ENCODE assay signal across 8 cellular contexts in genomic region chr16:11736903-11737302, GRCh38.
"Had no signal": no experiment of that assay in that cellular context is flagged by ENCODE, and none has a peak within 500 bp of the region (broad histone marks: within the 10 kb centered on the region; RNA-seq: fewer than 3 reads in every experiment).

No MANE protein-coding gene starts in this region.

- ATAC-seq: activated CD8-positive, alpha-beta T cell treated with anti-CD3 and anti-CD28 coated beads for 36 hours had no signal

- H3K27ac ChIP-seq: skin epidermis, tibial artery had no signal

- H3K9me3 Mint-ChIP-seq: activated CD8-positive, alpha-beta T cell treated with anti-CD3 and anti-CD28 coated beads for 36 hours; naive B cell had no signal

- H3K4me3 ChIP-seq: right atrium auricular region, skin epidermis, tibial artery had no signal

- H3K9me3 ChIP-seq: right atrium auricular region, tibial artery had no signal

- H3K4me3 Mint-ChIP-seq: activated CD8-positive, alpha-beta T cell treated with anti-CD3 and anti-CD28 coated beads for 36 hours; activated naive CD8-positive, alpha-beta T cell had no signal

- DNase-seq: activated CD8-positive, alpha-beta T cell treated with anti-CD3 and anti-CD28 coated beads for 36 hours; kidney glomerular epithelial cell; naive B cell; T-helper 9 cell; tibial artery had no signal

- H3K27ac Mint-ChIP-seq: activated CD8-positive, alpha-beta T cell treated with anti-CD3 and anti-CD28 coated beads for 36 hours; activated naive CD8-positive, alpha-beta T cell had no signal

- H3K27me3 Mint-ChIP-seq: activated CD8-positive, alpha-beta T cell treated with anti-CD3 and anti-CD28 coated beads for 36 hours; activated naive CD8-positive, alpha-beta T cell; naive B cell had no signal
